27 cellular contexts compared by ENCODE assay signal in genomic region chr12:82848846-82849245, GRCh38.
"Had no signal": no experiment of that assay in that cellular context is flagged by ENCODE, and none has a peak within 500 bp of the region (broad histone marks: within the 10 kb centered on the region; RNA-seq: fewer than 3 reads in every experiment).

No MANE protein-coding gene starts in this region.

- H3K27me3 ChIP-seq: heart right ventricle, hepatocyte, left lung, pancreas, tibial nerve, upper lobe of left lung, vagina had no signal

- H3K4me1 ChIP-seq: heart right ventricle, left lung, lower lobe of right lung, pancreas, prostate gland, tibial nerve, upper lobe of left lung, vagina had no signal

- H3K4me3 ChIP-seq: heart right ventricle, hepatocyte, left lung, lower lobe of right lung, pancreas, prostate gland, skin epidermis, tibial nerve, upper lobe of left lung, vagina had no signal

- DNase-seq: heart right ventricle; kidney glomerular epithelial cell; left colon; left lung; lower lobe of right lung; mammary epithelial cell; mesenchymal stem cell; naive thymus-derived CD8-positive, alpha-beta T cell; nucleus accumbens; pancreas; posterior cingulate gyrus; retina; right cardiac atrium; stimulated activated CD4-positive, alpha-beta T cell treated with anti-CD3 and anti-CD28 coated beads, Interleukin-12 subunit alpha, Interleukin-12 subunit beta, amount 100 ng/mL, for 4 hours; stimulated activated CD4-positive, alpha-beta T cell treated with anti-CD3 and anti-CD28 coated beads, Interleukin-15, amount 100 ng/mL, for 24 hours; stimulated activated CD4-positive, alpha-beta T cell treated with anti-CD3 and anti-CD28 coated beads, Interleukin-2, amount 100 ng/mL, for 24 hours; stimulated activated CD4-positive, alpha-beta T cell treated with anti-CD3 and anti-CD28 coated beads, Interleukin-4, amount 100 ng/mL, for 1 hour; stimulated activated naive CD4-positive, alpha-beta T cell; stimulated activated naive CD8-positive, alpha-beta T cell treated with anti-CD3 and anti-CD28 coated beads, Interleukin-15, amount 100 ng/mL, for 72 hours; substantia nigra; upper lobe of left lung had no signal

- FAIRE-seq: keratinocyte, pancreas had no signal

- H3K36me3 ChIP-seq: heart right ventricle, left lung, lower lobe of right lung, pancreas, prostate gland, upper lobe of left lung, vagina had no signal

- H3K9me3 ChIP-seq: heart right ventricle, left lung, lower lobe of right lung, pancreas, prostate gland, tibial nerve, upper lobe of left lung, vagina had no signal

- H3K27ac ChIP-seq: heart right ventricle, hepatocyte, left lung, lower lobe of right lung, pancreas, prostate gland, skin epidermis, tibial nerve, upper lobe of left lung, vagina had no signal
